In the genomic region with DNA sequence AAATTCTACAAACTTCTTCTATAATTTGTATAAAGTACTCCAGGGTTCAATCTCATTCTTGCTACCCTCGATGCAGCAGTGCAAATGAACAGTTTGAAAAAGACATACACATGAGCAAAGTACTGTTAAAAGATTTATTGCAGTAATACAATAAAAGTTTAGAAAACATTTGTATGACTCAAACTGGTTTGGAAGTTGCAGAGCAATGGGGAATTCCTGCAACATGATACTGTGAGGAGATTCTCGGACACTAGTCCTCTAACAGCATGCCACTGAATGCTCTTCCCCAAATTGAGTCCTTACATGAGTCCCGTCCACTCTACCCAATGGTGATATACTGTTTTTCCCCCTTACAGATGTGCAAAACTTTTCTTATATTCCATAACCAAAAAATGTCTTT, we compare ENCODE assay signal across 15 cellular contexts. TPM values are rescaled to one million over a fixed set of nuclear protein-coding genes. Genes with fewer than 3 reads are reported as not detected.
A peak's percentile ranks its signal among the peaks of the same experiment; 100 is the strongest.
DNase-seq lines count a peak whose midpoint lies in the region; ATAC-seq lines count a peak whose summit lies in the region.
"Had no signal": no experiment of that assay in that cellular context is flagged by ENCODE, and none has a peak within 500 bp of the region (broad histone marks: within the 10 kb centered on the region; RNA-seq: fewer than 3 reads in every experiment).

No MANE protein-coding gene starts in this region.

- no peaks in the 10 kb centered on the region for H3K9me3 Mint-ChIP-seq in activated T-cell treated with anti-CD3 and anti-CD28 coated beads, Interleukin-2, amount 50 U/mL, for 72 hours
- H3K9me3 Mint-ChIP-seq: CD8-positive, alpha-beta memory T cell; natural killer cell had no signal

- ATAC-seq in T-helper 17 cell (no peak), GM21576 (IDR thresholded peaks at IDR 0.05; ENCODE audit: unreplicated experiment) (no peak)
- no peak for ATAC-seq in activated T-cell treated with anti-CD3 and anti-CD28 coated beads, Interleukin-2, amount 50 U/mL, for 72 hours (replicated peaks in 1 of 2)
- ATAC-seq: natural killer cell had no signal

- peak overlapping the region; percentile 83 for H3K27ac Mint-ChIP-seq in T-helper 17 cell
- no peak overlapping the region for H3K27ac Mint-ChIP-seq in activated T-cell treated with anti-CD3 and anti-CD28 coated beads, Interleukin-2, amount 50 U/mL, for 72 hours
- H3K27ac Mint-ChIP-seq: activated B cell treated with CpG ODN at 0.5 μM for 24 hours had no signal

- no peaks in the 10 kb centered on the region for H3K9me3 ChIP-seq in T-helper 17 cell (ENCODE audit: control insufficient read depth, low read length, poor library complexity, severe bottlenecking)
- H3K9me3 ChIP-seq: left ventricle myocardium inferior had no signal

- no peaks in the 10 kb centered on the region for H3K27me3 Mint-ChIP-seq in T-helper 17 cell
- no peaks in the 10 kb centered on the region for H3K27me3 Mint-ChIP-seq in activated T-cell treated with anti-CD3 and anti-CD28 coated beads, Interleukin-2, amount 50 U/mL, for 72 hours (ENCODE audit: low read depth)
- H3K27me3 Mint-ChIP-seq: activated B cell treated with CpG ODN at 0.5 μM for 24 hours had no signal

- H3K4me1 Mint-ChIP-seq in T-helper 17 cell, result peaks cover 10% of the 10 kb centered on the region
- H3K4me1 Mint-ChIP-seq in activated T-cell treated with anti-CD3 and anti-CD28 coated beads, Interleukin-2, amount 50 U/mL, for 72 hours (ENCODE audit: low read depth), result peaks cover 10% of the 10 kb centered on the region
- H3K4me1 Mint-ChIP-seq: activated B cell treated with CpG ODN at 0.5 μM for 24 hours had no signal

- no peak overlapping the region for H3K4me3 Mint-ChIP-seq in T-helper 17 cell
- H3K4me3 Mint-ChIP-seq in activated T-cell treated with anti-CD3 and anti-CD28 coated beads, Interleukin-2, amount 50 U/mL, for 72 hours, result no peak overlapping the region
- H3K4me3 Mint-ChIP-seq: activated B cell treated with CpG ODN at 0.5 μM for 24 hours; CD8-positive, alpha-beta memory T cell; natural killer cell had no signal

- peaks cover 7% of the 10 kb centered on the region for H3K36me3 Mint-ChIP-seq in T-helper 17 cell (ENCODE audit: low read depth)
- peaks cover 0 to 4% of the 10 kb centered on the region in 2 donors for H3K36me3 Mint-ChIP-seq in activated T-cell treated with anti-CD3 and anti-CD28 coated beads, Interleukin-2, amount 50 U/mL, for 72 hours (ENCODE audit: insufficient read depth in 2 of 2)

- DNase-seq in GM04504 (ENCODE audit: low read depth) (peak; percentile 60), T-helper 17 cell (no peak), fibroblast of the conjunctiva (ENCODE audit: low read depth) (peak; percentile 24), stromal cell of bone marrow (ENCODE audit: low read depth) (peak; percentile 44), NCI-H748 (lab: John Stamatoyannopoulos, UW; ENCODE audit: unreplicated experiment) (no peak)
- no peak for DNase-seq in stimulated activated CD4-positive, alpha-beta T cell treated with anti-CD3 and anti-CD28 coated beads, Interleukin-1b, Interleukin-23, amount 100 ng/mL, for 48 hours
- DNase-seq in activated T-cell treated with anti-CD3 and anti-CD28 coated beads, Interleukin-2, amount 50 U/mL, for 72 hours, result no peak
- DNase-seq: activated B cell treated with CpG ODN at 0.5 μM for 24 hours; activated naive CD4-positive, alpha-beta T cell treated with Interleukin-2 at 50 U/mL for 16 hours; CD8-positive, alpha-beta memory T cell; left ventricle myocardium inferior; natural killer cell; retina; stimulated activated CD4-positive, alpha-beta T cell treated with anti-CD3 and anti-CD28 coated beads, Interleukin-4, amount 100 ng/mL, for 1 hour had no signal

RNA-seq across cellular contexts. Expression of a gene that starts 45.4 kb away (rescaled TPM):
- total RNA-seq in T-helper 17 cell, result 10 to 100 TPM; 16.3 to 21.7 TPM
- total RNA-seq in activated T-cell treated with anti-CD3 and anti-CD28 coated beads, Interleukin-2, amount 50 U/mL, for 72 hours, result 1 to 10 TPM; 5.7 to 6.4 TPM

Comparison
In these comparisons a context has a peak if more than half of its experiments do, and no peak if none do; other contexts are left out.
1. DNase-seq: peak in GM04504 (single experiment), fibroblast of the conjunctiva (single experiment) and stromal cell of bone marrow (single experiment); none in T-helper 17 cell (0 of 3), NCI-H748 (single experiment), stimulated activated CD4-positive, alpha-beta T cell treated with anti-CD3 and anti-CD28 coated beads, Interleukin-1b, Interleukin-23, amount 100 ng/mL, for 48 hours (single experiment) and activated T-cell treated with anti-CD3 and anti-CD28 coated beads, Interleukin-2, amount 50 U/mL, for 72 hours (0 of 2).